ENCODE assay signal across 14 cellular contexts in the genomic region with DNA sequence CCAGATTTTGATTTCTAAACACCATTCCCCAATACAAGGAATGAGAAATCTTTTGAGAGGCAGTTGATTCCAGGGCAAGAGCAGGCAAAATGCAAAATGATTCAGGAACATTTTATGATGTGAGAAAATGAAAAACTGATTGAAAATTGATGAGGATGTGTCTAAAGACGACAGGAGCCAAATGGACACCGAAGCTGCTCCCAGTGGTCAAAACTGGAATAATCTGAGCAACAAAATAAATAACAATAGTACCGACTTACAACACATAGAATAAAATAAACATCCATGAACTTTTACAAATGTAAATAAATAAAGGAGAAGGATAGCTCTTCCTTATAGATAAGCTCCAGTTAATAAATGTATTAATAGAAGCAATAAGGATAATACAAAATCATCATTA.
DNase-seq lines count a peak whose midpoint lies in the region; ATAC-seq and TF ChIP-seq lines count a peak whose summit lies in the region.
"Had no signal": no experiment of that assay in that cellular context is flagged by ENCODE, and none has a peak within 500 bp of the region (broad histone marks: within the 10 kb centered on the region; RNA-seq: fewer than 3 reads in every experiment).

No MANE protein-coding gene starts in this region.

- no peak overlapping the region for H4K5ac ChIP-seq in H9 (ENCODE audit: insufficient read length, low read depth, low read length)

- H3K79me1 ChIP-seq in H9 (ENCODE audit: insufficient read depth, low read depth, low read length, poor library complexity, severe bottlenecking): no peaks in the 10 kb centered on the region

- H4K8ac ChIP-seq in H9 (replicated peaks; ENCODE audit: insufficient read length, low read depth, low read length): no peak overlapping the region

- H3K4me2 ChIP-seq in H9 (ENCODE audit: insufficient read depth, insufficient read length, low read length) (no peak overlapping the region), hepatocyte (no peak overlapping the region)
- H3K4me2 ChIP-seq: BLaER1 had no signal

- DNase-seq in H9 (no peak), RWPE2 (ENCODE audit: low spot score) (no peak), endothelial cell (ENCODE audit: low spot score) (no peak), hepatocyte (ENCODE audit: low spot score) (no peak), NCI-H146 treated with DMSO at 0.1 percent for 48 hours (lab: John Stamatoyannopoulos, UW; ENCODE audit: unreplicated experiment) (no peak), left ventricle myocardium superior (no peak), pons (ENCODE audit: low spot score) (no peak)
- DNase-seq: AML-193; Calu3; CD4-positive, CD25-positive, alpha-beta regulatory T cell; DMS 273 treated with DMSO at 0.1 percent for 48 hours; IMR-90 had no signal

- no peak overlapping the region for H2BK12ac ChIP-seq in H9 (ENCODE audit: insufficient read length, low read depth, low read length)

- H3K27ac ChIP-seq in H9 (ENCODE audit: insufficient read length, low read depth, low read length): no peak overlapping the region
- no peak overlapping the region for H3K27ac ChIP-seq in RWPE2 (ENCODE audit: poor library complexity, severe bottlenecking)
- no peak overlapping the region for H3K27ac ChIP-seq in hepatocyte
- H3K27ac ChIP-seq: BLaER1 had no signal

- H3K56ac ChIP-seq in H9 (ENCODE audit: insufficient read length, low read depth, low read length): no peak overlapping the region

- H3K27ac Mint-ChIP-seq in H9 (no peak overlapping the region), endothelial cell (ENCODE audit: unreplicated experiment) (no peak overlapping the region)
- H3K27ac Mint-ChIP-seq: CD4-positive, CD25-positive, alpha-beta regulatory T cell had no signal

- H3K9me3 ChIP-seq in H9 (ENCODE audit: control insufficient read depth, low read depth, low read length) (no peaks in the 10 kb centered on the region), RWPE2 (ENCODE audit: severe bottlenecking) (peaks cover 3% of the 10 kb centered on the region), hepatocyte (ENCODE audit: low read depth) (no peaks in the 10 kb centered on the region)

- no peaks in the 10 kb centered on the region for H3K27me3 Mint-ChIP-seq in H9 (ENCODE audit: low read depth)
- no peaks in the 10 kb centered on the region for H3K27me3 Mint-ChIP-seq in endothelial cell (ENCODE audit: unreplicated experiment)
- H3K27me3 Mint-ChIP-seq: CD4-positive, CD25-positive, alpha-beta regulatory T cell had no signal

- no peaks in the 10 kb centered on the region for H3K9me2 ChIP-seq in hepatocyte (replicated peaks; ENCODE audit: insufficient read depth)

- peaks cover 0 to 5% of the 10 kb centered on the region in 2 experiments; a peak in 2 of 5 replicates for H3K9me3 Mint-ChIP-seq in H9
- no peaks in the 10 kb centered on the region for H3K9me3 Mint-ChIP-seq in endothelial cell (ENCODE audit: unreplicated experiment)

- H4K20me1 ChIP-seq in H9 (ENCODE audit: control insufficient read depth, insufficient read depth, insufficient read length) (no peaks in the 10 kb centered on the region), hepatocyte (ENCODE audit: insufficient read depth, poor library complexity, severe bottlenecking) (no peaks in the 10 kb centered on the region)
- H4K20me1 ChIP-seq: BLaER1 had no signal

- no peak overlapping the region for H3K23ac ChIP-seq in H9 (ENCODE audit: insufficient read length, low read depth, low read length)

- no peak overlapping the region for H3K4me3 ChIP-seq in RWPE2 (ENCODE audit: severe bottlenecking)
- H3K4me3 ChIP-seq in hepatocyte: no peak overlapping the region
- H3K4me3 ChIP-seq: BLaER1 had no signal

- no peak overlapping the region for H4K91ac ChIP-seq in H9 (ENCODE audit: insufficient read length, low read depth, low read length)

- H3K36me3 ChIP-seq in RWPE2 (ENCODE audit: low read depth): no peaks in the 10 kb centered on the region
- H3K36me3 ChIP-seq in hepatocyte (replicated peaks; ENCODE audit: insufficient read depth, low read depth): no peaks in the 10 kb centered on the region
- H3K36me3 ChIP-seq: BLaER1 had no signal

- no peak overlapping the region for H2BK15ac ChIP-seq in H9 (ENCODE audit: low read depth, low read length)

- H2AFZ ChIP-seq in H9 (ENCODE audit: low read length): no peak overlapping the region
- no peak overlapping the region for H2AFZ ChIP-seq in hepatocyte

- H2AK5ac ChIP-seq in H9 (ENCODE audit: insufficient read length, low read length): no peak overlapping the region

- H3K4me1 ChIP-seq in H9 (ENCODE audit: insufficient read depth, low read length): no peaks in the 10 kb centered on the region
- no peaks in the 10 kb centered on the region for H3K4me1 ChIP-seq in RWPE2 (ENCODE audit: insufficient read depth, poor library complexity, severe bottlenecking)
- no peaks in the 10 kb centered on the region for H3K4me1 ChIP-seq in hepatocyte (ENCODE audit: insufficient read depth)
- H3K4me1 ChIP-seq: BLaER1 had no signal

- H3T11ph ChIP-seq in H9 (ENCODE audit: low read length): no peak overlapping the region

- no peaks in the 10 kb centered on the region for H3K23me2 ChIP-seq in H9 (ENCODE audit: insufficient read length, low read depth, low read length, poor library complexity, severe bottlenecking)

- H2BK20ac ChIP-seq in H9 (ENCODE audit: low read depth, low read length, poor library complexity, severe bottlenecking): no peak overlapping the region

- H3K79me2 ChIP-seq in H9 (ENCODE audit: insufficient read depth, low read length) (no peaks in the 10 kb centered on the region), hepatocyte (no peaks in the 10 kb centered on the region)

- H3K4me1 Mint-ChIP-seq in H9: peaks cover 0 to 3% of the 10 kb centered on the region in 2 experiments; a peak in 2 of 4 replicates
- no peaks in the 10 kb centered on the region for H3K4me1 Mint-ChIP-seq in endothelial cell (ENCODE audit: unreplicated experiment)
- H3K4me1 Mint-ChIP-seq: CD4-positive, CD25-positive, alpha-beta regulatory T cell had no signal

- TF ChIP-seq CTCF in H9 (conservative IDR thresholded peaks at IDR 0.05) (peak; percentile 43), RWPE2 (IDR thresholded peaks at IDR 0.05; ENCODE audit: poor library complexity, severe bottlenecking) (peak; percentile 6), endothelial cell (IDR thresholded peaks at IDR 0.05; ENCODE audit: unreplicated experiment) (peak; percentile 17), hepatocyte (IDR thresholded peaks at IDR 0.05; ENCODE audit: poor library complexity) (no peak)

- WGBS in H9 (ENCODE audit: extremely low coverage, insufficient read length, low lambda C conversion rate): no CpG with 5 or more reads among the region's 3 CpGs
- WGBS in hepatocyte (ENCODE audit: low lambda C conversion rate, missing lambda C conversion rate): 74% methylated on average over 3 of the region's 3 CpGs

- no peak overlapping the region for H2BK120ac ChIP-seq in H9 (ENCODE audit: low read depth, low read length, poor library complexity, severe bottlenecking)

- ATAC-seq in RWPE2 (ENCODE audit: low read depth) (no peak), left ventricle myocardium superior (no peak)
- ATAC-seq: HCT116 had no signal

- no peak overlapping the region for H3K4ac ChIP-seq in H9 (ENCODE audit: low read depth, low read length)

- H3K9ac ChIP-seq in H9 (ENCODE audit: extremely low read depth, insufficient read length, low read length): no peak overlapping the region
- H3K9ac ChIP-seq: BLaER1 had no signal

- H2BK5ac ChIP-seq in H9 (ENCODE audit: insufficient read length, low read length): no peak overlapping the region

- H3K36me3 Mint-ChIP-seq in H9 (ENCODE audit: insufficient read depth in 1 of 3, low read depth in 3 of 3) (no peaks in the 10 kb centered on the region), endothelial cell (ENCODE audit: low read depth, unreplicated experiment) (no peaks in the 10 kb centered on the region)
- H3K36me3 Mint-ChIP-seq: CD4-positive, CD25-positive, alpha-beta regulatory T cell had no signal

- H3K4me3 Mint-ChIP-seq in H9: no peak overlapping the region
- H3K4me3 Mint-ChIP-seq in endothelial cell (ENCODE audit: unreplicated experiment): no peak overlapping the region
- H3K4me3 Mint-ChIP-seq: CD4-positive, CD25-positive, alpha-beta regulatory T cell had no signal

- intact Hi-C loops in left ventricle myocardium superior (cut with micrococcal nuclease): no loop called here

- H3K27me3 ChIP-seq in H9 (ENCODE audit: insufficient read depth, low read length) (no peaks in the 10 kb centered on the region), RWPE2 (ENCODE audit: insufficient read depth, poor library complexity, severe bottlenecking) (no peaks in the 10 kb centered on the region), hepatocyte (no peaks in the 10 kb centered on the region)
- H3K27me3 ChIP-seq: BLaER1 had no signal

- H3K14ac ChIP-seq in H9 (ENCODE audit: insufficient read depth, low read length): no peak overlapping the region

- H3K18ac ChIP-seq in H9 (ENCODE audit: insufficient read length, low read depth, low read length): no peak overlapping the region
